ENCODE assay signal across 18 cellular contexts in the genomic region with DNA sequence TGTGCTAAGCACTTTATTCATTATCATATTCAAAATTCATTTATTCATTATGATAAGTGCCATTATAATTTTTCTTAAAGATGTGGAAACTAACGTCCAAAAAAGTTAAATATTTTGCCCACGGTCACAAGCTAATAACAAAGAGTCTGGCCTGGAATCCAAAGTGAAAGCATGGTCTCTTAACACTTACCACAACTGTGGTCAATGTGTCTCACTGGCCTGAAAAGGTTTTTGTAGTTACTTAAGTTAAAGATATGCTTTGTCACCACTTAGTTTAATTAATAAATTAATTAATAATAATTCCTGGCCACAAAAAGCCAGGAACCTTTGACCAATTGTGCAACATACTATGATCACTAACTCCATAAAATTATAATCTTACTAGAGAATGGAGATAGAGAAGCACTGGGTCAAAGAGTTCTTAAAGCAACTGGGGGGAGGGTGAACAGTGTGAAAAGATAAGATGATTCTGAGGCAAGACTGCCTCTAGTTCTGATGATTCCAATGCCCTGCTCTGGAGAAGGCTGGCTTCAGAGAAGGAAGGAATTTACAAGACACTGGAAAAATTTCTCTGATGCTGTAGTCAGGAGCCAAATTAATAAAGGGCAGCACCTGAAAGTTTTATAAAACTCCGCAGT. TPM values are rescaled to one million over a fixed set of nuclear protein-coding genes. Genes with fewer than 3 reads are reported as not detected.
DNase-seq lines count a peak whose midpoint lies in the region; ATAC-seq, FAIRE-seq and TF ChIP-seq lines count a peak whose summit lies in the region.
"Had no signal": no experiment of that assay in that cellular context is flagged by ENCODE, and none has a peak within 500 bp of the region (broad histone marks: within the 10 kb centered on the region; RNA-seq: fewer than 3 reads in every experiment).

No MANE protein-coding gene starts in this region.

- H3K9me3 ChIP-seq in breast epithelium (no peaks in the 10 kb centered on the region), K562 (replicated peaks; ENCODE audit: control insufficient read depth, insufficient read depth, low read depth, low read length) (no peaks in the 10 kb centered on the region), mesenchymal stem cell (ENCODE audit: control insufficient read depth, low read length) (no peaks in the 10 kb centered on the region), thoracic aorta (no peaks in the 10 kb centered on the region)
- H3K9me3 ChIP-seq: SJCRH30, spleen had no signal

- TF ChIP-seq CTCF in breast epithelium (IDR thresholded peaks at IDR 0.05), result no peak
- TF ChIP-seq CTCF in MCF 10A (IDR thresholded peaks at IDR 0.05; ENCODE audit: unreplicated experiment), result no peak
- TF ChIP-seq CTCF in K562 (IDR thresholded peaks at IDR 0.05 in 2 of 3, conservative IDR thresholded peaks at IDR 0.05 in 1 of 3; ENCODE audit: insufficient read depth in 2 of 3, low read depth in 1 of 3, low read length in 3 of 3), result no peak
- TF ChIP-seq CTCF in thoracic aorta (IDR thresholded peaks at IDR 0.05), result no peak
- no peak for TF ChIP-seq CTCF in GM10266 (IDR thresholded peaks at IDR 0.05; ENCODE audit: control insufficient read depth, insufficient read depth, low read depth, missing control alignments)

- H3K4me1 Mint-ChIP-seq in MCF 10A (ENCODE audit: insufficient read depth, unreplicated experiment), result peaks cover 9% of the 10 kb centered on the region

- H3K18ac ChIP-seq in mesenchymal stem cell (ENCODE audit: low read depth in 1 of 2, low read length in 2 of 2), result peak overlapping the region in 1 of 2 experiments; percentile 42

- POLR2A ChIA-PET in MCF 10A (lab: Yijun Ruan, JAX) (interaction anchor here (0.7 to 15.9 kb wide), 8 partner anchors 11 to 85 kb away, joined by 3 to 270 read pairs (median 7); a partner anchor contains a TSS), K562 (lab: Yijun Ruan, JAX) (interaction anchor here (0.6 to 1.1 kb wide), 4 partner anchors 9 to 831 kb away, joined by 3 to 5 read pairs (median 3); no protein-coding TSS in a partner anchor)

- H2AFZ ChIP-seq in K562 (ENCODE audit: low read depth, low read length) (no peak overlapping the region), mesenchymal stem cell (ENCODE audit: low read depth, low read length) (no peak overlapping the region)

- no peak overlapping the region for H2BK120ac ChIP-seq in mesenchymal stem cell (ENCODE audit: low read depth, low read length)

- H4K91ac ChIP-seq in mesenchymal stem cell (ENCODE audit: low read length), result no peak overlapping the region

- no peak for TF ChIP-seq POLR2A in breast epithelium (IDR thresholded peaks at IDR 0.05)
- no peak for TF ChIP-seq POLR2A in K562 (conservative IDR thresholded peaks at IDR 0.05)

- no peaks in the 10 kb centered on the region for H3K9me3 Mint-ChIP-seq in MCF 10A (ENCODE audit: unreplicated experiment)
- H3K9me3 Mint-ChIP-seq: activated CD4-positive, alpha-beta memory T cell treated with anti-CD3 and anti-CD28 coated beads, Interleukin-2, amount 10 ng/mL, durations not matched to agents 7 days and 5 days; activated naive CD8-positive, alpha-beta T cell treated with anti-CD3 and anti-CD28 coated beads, Interleukin-2, amount 50 U/mL, for 24 hours; activated T-cell treated with anti-CD3 and anti-CD28 coated beads, Interleukin-2, amount 50 U/mL, for 72 hours had no signal

- no peak overlapping the region for H3K4me3 Mint-ChIP-seq in MCF 10A (ENCODE audit: unreplicated experiment)
- H3K4me3 Mint-ChIP-seq: activated CD4-positive, alpha-beta memory T cell treated with anti-CD3 and anti-CD28 coated beads, Interleukin-2, amount 10 ng/mL, durations not matched to agents 7 days and 5 days; activated naive CD8-positive, alpha-beta T cell treated with anti-CD3 and anti-CD28 coated beads, Interleukin-2, amount 50 U/mL, for 24 hours; activated T-cell treated with anti-CD3 and anti-CD28 coated beads, Interleukin-2, amount 50 U/mL, for 72 hours; IgD-negative memory B cell had no signal

- no peak overlapping the region for H3K4ac ChIP-seq in mesenchymal stem cell (ENCODE audit: low read depth in 1 of 2, low read length in 2 of 2)

- no peaks in the 10 kb centered on the region for H3K27me3 ChIP-seq in breast epithelium
- no peaks in the 10 kb centered on the region for H3K27me3 ChIP-seq in K562 (ENCODE audit: control insufficient read depth in 2 of 2, insufficient read depth in 2 of 2, low read length in 2 of 2)
- no peaks in the 10 kb centered on the region for H3K27me3 ChIP-seq in mesenchymal stem cell (ENCODE audit: control insufficient read depth in 1 of 2, insufficient read depth in 1 of 2, low read length in 2 of 2)
- no peaks in the 10 kb centered on the region for H3K27me3 ChIP-seq in thoracic aorta (replicated peaks; ENCODE audit: insufficient read depth)
- H3K27me3 ChIP-seq: SJCRH30, spleen had no signal

- no peaks in the 10 kb centered on the region for H3K27me3 Mint-ChIP-seq in MCF 10A (ENCODE audit: insufficient read depth, unreplicated experiment)
- H3K27me3 Mint-ChIP-seq: activated CD4-positive, alpha-beta memory T cell treated with anti-CD3 and anti-CD28 coated beads, Interleukin-2, amount 10 ng/mL, durations not matched to agents 7 days and 5 days; activated naive CD8-positive, alpha-beta T cell treated with anti-CD3 and anti-CD28 coated beads, Interleukin-2, amount 50 U/mL, for 24 hours; IgD-negative memory B cell had no signal

- peak overlapping the region; percentile 88 for H2AK5ac ChIP-seq in mesenchymal stem cell (ENCODE audit: low read length, severe bottlenecking)

- no TSS peak for BruUV-seq in MCF 10A (replicated peaks; lab: Mats Ljungman, UMichigan)
- no TSS peak for BruUV-seq in K562 (replicated peaks; lab: Mats Ljungman, UMichigan)

- no peak overlapping the region for H3K23ac ChIP-seq in mesenchymal stem cell (ENCODE audit: low read length in 2 of 2)

- H3K4me3 ChIP-seq in breast epithelium, result no peak overlapping the region
- H3K4me3 ChIP-seq in K562, result no peak overlapping the region
- H3K4me3 ChIP-seq in mesenchymal stem cell (ENCODE audit: insufficient read depth in 1 of 2, low read depth in 1 of 2, low read length in 2 of 2), result no peak overlapping the region
- no peak overlapping the region for H3K4me3 ChIP-seq in thoracic aorta
- H3K4me3 ChIP-seq: SJCRH30, spleen had no signal

- no peak for TF ChIP-seq EP300 in K562 (IDR thresholded peaks at IDR 0.05; ENCODE audit: low read length)

- intact Hi-C loops in breast epithelium (cut with DNase I; ENCODE audit: low total_unique reads) (loop anchor here (5.0 to 10.0 kb wide), 2 partner anchors 133 to 876 kb away; no protein-coding TSS in a partner anchor), MCF 10A (cut with micrococcal nuclease) (no loop called here), K562 (cut with micrococcal nuclease) (no loop called here)

- H2BK12ac ChIP-seq in mesenchymal stem cell (ENCODE audit: low read length in 2 of 2), result no peak overlapping the region

- ATAC-seq in K562 (peak; percentile 39; the same call in 2 of the 3 replicates), thoracic aorta (ENCODE audit: insufficient number of reproducible peaks, low FRiP score, low read depth) (no peak), HG02938 (IDR thresholded peaks at IDR 0.05; ENCODE audit: unreplicated experiment) (no peak), GM18867 (IDR thresholded peaks at IDR 0.05; ENCODE audit: unreplicated experiment) (no peak)
- ATAC-seq: activated naive CD8-positive, alpha-beta T cell treated with anti-CD3 and anti-CD28 coated beads, Interleukin-2, amount 50 U/mL, for 24 hours; activated T-cell treated with anti-CD3 and anti-CD28 coated beads, Interleukin-2, amount 50 U/mL, for 72 hours; stimulated activated naive CD8-positive, alpha-beta T cell treated with anti-CD3 and anti-CD28 coated beads, Interleukin-15, Interleukin-2, amounts not matched to agents 100 U/mL and 50 U/mL, for 24 hours had no signal

- no peaks in the 10 kb centered on the region for H3K9me1 ChIP-seq in K562 (ENCODE audit: control insufficient read depth, insufficient read depth, low read length)

- peaks cover 18% of the 10 kb centered on the region for H3K79me1 ChIP-seq in mesenchymal stem cell (replicated peaks; ENCODE audit: low read length, poor library complexity, severe bottlenecking)

- no peak overlapping the region for H4K8ac ChIP-seq in mesenchymal stem cell (ENCODE audit: low read length)

- CTCF ChIA-PET in MCF 10A (lab: Yijun Ruan, JAX) (interaction anchor here (3.8 kb wide), 1 partner anchor 35 kb away, joined by 32 read pairs; a partner anchor contains a TSS), K562 (lab: Yijun Ruan, JAX; ENCODE audit: low intra/inter-chr PET ratio) (no interaction called here)

- peaks cover 39% of the 10 kb centered on the region for H4K20me1 ChIP-seq in K562 (replicated peaks; ENCODE audit: control insufficient read depth, insufficient read depth, low read length)

- H3K79me2 ChIP-seq in K562 (ENCODE audit: control insufficient read depth, insufficient read depth, low read length), result peaks cover 87% of the 10 kb centered on the region

- DNase-seq in breast epithelium (ENCODE audit: low spot score in 2 of 2), result no peak
- no peak for DNase-seq in MCF 10A (ENCODE audit: unreplicated experiment)
- no peak for DNase-seq in K562 (ENCODE audit: extremely low read depth in 1 of 4, low spot score in 3 of 4)
- peak; percentile 35 for DNase-seq in mesenchymal stem cell
- no peak for DNase-seq in thoracic aorta (ENCODE audit: low spot score)
- no peak for DNase-seq in GM10266 (ENCODE audit: extremely low spot score)
- DNase-seq: activated CD4-positive, alpha-beta memory T cell treated with anti-CD3 and anti-CD28 coated beads, Interleukin-2, amount 10 ng/mL, durations not matched to agents 7 days and 5 days; activated naive CD8-positive, alpha-beta T cell treated with anti-CD3 and anti-CD28 coated beads, Interleukin-2, amount 50 U/mL, for 24 hours; activated T-cell treated with anti-CD3 and anti-CD28 coated beads, Interleukin-2, amount 50 U/mL, for 72 hours; cortex of kidney; DND-41; NCI-H1048; SJCRH30; spleen; stimulated activated naive CD8-positive, alpha-beta T cell treated with anti-CD3 and anti-CD28 coated beads, Interleukin-15, Interleukin-2, amounts not matched to agents 100 U/mL and 50 U/mL, for 24 hours had no signal

- H3K4me1 ChIP-seq in breast epithelium, result peaks cover 2 to 27% of the 10 kb centered on the region in 2 donors
- peaks cover 10 to 49% of the 10 kb centered on the region in 2 experiments for H3K4me1 ChIP-seq in K562 (replicated peaks in 1 of 2; ENCODE audit: control insufficient read depth in 2 of 2, insufficient read depth in 2 of 2, low read length in 2 of 2)
- H3K4me1 ChIP-seq in mesenchymal stem cell (ENCODE audit: control insufficient read depth, insufficient read depth, low read depth, low read length), result peaks cover 15% of the 10 kb centered on the region
- H3K4me1 ChIP-seq in thoracic aorta (ENCODE audit: control insufficient read depth in 1 of 2, low read depth in 2 of 2), result peaks cover 74 to 92% of the 10 kb centered on the region in 2 donors

- WGBS in K562 (ENCODE audit: insufficient coverage, low coverage, missing lambda C conversion rate), result 74% methylated on average over 3 of the region's 3 CpGs
- WGBS in mesenchymal stem cell, result 91% methylated on average over 3 of the region's 3 CpGs

- peaks cover 24% of the 10 kb centered on the region for H3K36me3 Mint-ChIP-seq in MCF 10A (ENCODE audit: insufficient read depth, unreplicated experiment)
- H3K36me3 Mint-ChIP-seq: IgD-negative memory B cell had no signal

- H3K27ac ChIP-seq in breast epithelium (peak overlapping the region; percentile 15 to 71), K562 (ENCODE audit: extremely low read depth, low read depth, low read length) (no peak overlapping the region), mesenchymal stem cell (ENCODE audit: low read length, poor library complexity, severe bottlenecking) (no peak overlapping the region), thoracic aorta (peak overlapping the region; percentile 3 to 74)

- no peak overlapping the region for H2BK5ac ChIP-seq in mesenchymal stem cell (ENCODE audit: low read depth, low read length, poor library complexity, severe bottlenecking)

- H3K4me2 ChIP-seq in K562 (ENCODE audit: insufficient read depth, low read length) (no peak overlapping the region), mesenchymal stem cell (ENCODE audit: low read length, poor library complexity, severe bottlenecking) (no peak overlapping the region)

- no peak overlapping the region for H2BK15ac ChIP-seq in mesenchymal stem cell (ENCODE audit: low read depth, poor library complexity, severe bottlenecking)

- H3K14ac ChIP-seq in mesenchymal stem cell (ENCODE audit: low read length in 2 of 2), result no peak overlapping the region

- no peak overlapping the region for H3K27ac Mint-ChIP-seq in MCF 10A (ENCODE audit: low read depth, unreplicated experiment)
- H3K27ac Mint-ChIP-seq: activated CD4-positive, alpha-beta memory T cell treated with anti-CD3 and anti-CD28 coated beads, Interleukin-2, amount 10 ng/mL, durations not matched to agents 7 days and 5 days; activated naive CD8-positive, alpha-beta T cell treated with anti-CD3 and anti-CD28 coated beads, Interleukin-2, amount 50 U/mL, for 24 hours; activated T-cell treated with anti-CD3 and anti-CD28 coated beads, Interleukin-2, amount 50 U/mL, for 72 hours; IgD-negative memory B cell had no signal

- H3K36me3 ChIP-seq in breast epithelium (no peaks in the 10 kb centered on the region), K562 (ENCODE audit: control insufficient read depth, insufficient read depth, low read length) (peaks cover 3% of the 10 kb centered on the region; the same call in 2 of the 3 replicates), mesenchymal stem cell (ENCODE audit: control insufficient read depth in 1 of 2, insufficient read depth in 2 of 2, low read depth in 1 of 2, low read length in 2 of 2) (peaks cover 4 to 10% of the 10 kb centered on the region in 2 experiments), thoracic aorta (no peaks in the 10 kb centered on the region)
- H3K36me3 ChIP-seq: SJCRH30 had no signal

- no peak for TF ChIP-seq RAD21 in K562 (CRISPR knock-in tag; conservative IDR thresholded peaks at IDR 0.05 in 1 of 2, IDR thresholded peaks at IDR 0.05 in 1 of 2)

- no peak for FAIRE-seq in K562 (lab: Jason Lieb, UNC)

- in situ Hi-C loops in K562 (cut with MboI), result no loop called here

- H3K9ac ChIP-seq in K562 (ENCODE audit: insufficient read depth in 1 of 2, low read depth in 2 of 2, low read length in 2 of 2) (no peak overlapping the region), mesenchymal stem cell (ENCODE audit: low read length) (peak overlapping the region; percentile 8)

RNA-seq across cellular contexts. Expression of a gene that starts 32.7 kb away (rescaled TPM):
- 100 to 1,000 TPM in 2 of 3 donors, 10 to 100 TPM in 1; 82.1 to 107 (median 104) TPM for total RNA-seq in breast epithelium
- total RNA-seq in MCF 10A (2022), result 71.0 and 78.9 TPM in 2 replicates
- 75.1 and 77.9 TPM in 2 replicates for total RNA-seq in K562 (2011; cell fraction: chromatin; rRNA removed; ENCODE audit: low replicate concordance)
- total RNA-seq in K562 (2011; cell fraction: nucleolus; rRNA removed), result 51.0 and 53.4 TPM in 2 replicates
- total RNA-seq in K562 (2011; cell fraction: nucleoplasm; rRNA removed), result 69.2 and 77.4 TPM in 2 replicates
- 19.1 and 19.2 TPM in 2 replicates for total RNA-seq in K562 (2014; rRNA removed)
- 23.2 and 25.5 TPM in 2 replicates for total RNA-seq in K562 (2014; rRNA removed; fragmentation: Illumina TruSeq; extraction: Trizol)
- total RNA-seq in K562 (2015; rRNA removed; fragmentation: Illumina TruSeq; extraction: Trizol), result 37.3 and 41.0 TPM in 2 replicates
- total RNA-seq in K562 (2021), result 21.2 and 21.6 TPM in 2 replicates
- 21.7 and 34.0 TPM in 2 replicates for polyA plus RNA-seq in K562 (2011; rRNA removed)
- 12.4 and 16.3 TPM in 2 replicates for polyA plus RNA-seq in K562 (2011; cell fraction: cytosol; rRNA removed)
- 46.3 and 54.5 TPM in 2 replicates for polyA plus RNA-seq in K562 (2011; cell fraction: nucleus; rRNA removed)
- polyA plus RNA-seq in K562 (2012), result 26.6 and 42.1 TPM in 2 replicates
- 47.7 and 48.5 TPM in 2 replicates for polyA plus RNA-seq in K562 (2014; fragmentation: Illumina TruSeq; extraction: Trizol)
- 10 to 100 TPM in 1 of 2 experiments, 1 to 10 TPM in 1; 9.6 to 10.1 TPM for polyA plus RNA-seq in K562 (2014; fragmentation: Nextera tagmentation; extraction: Ambion mirVana)
- polyA plus RNA-seq in K562 (2014; rRNA removed), result 17.5 and 23.6 TPM in 2 replicates
- 26.9 and 28.7 TPM in 2 replicates for polyA minus RNA-seq in K562 (2011; rRNA and poly(A)+ RNA removed)
- 11.0 and 11.5 TPM in 2 replicates for polyA minus RNA-seq in K562 (2011; cell fraction: cytosol; rRNA and poly(A)+ RNA removed)
- polyA minus RNA-seq in K562 (2011; cell fraction: nucleus; rRNA and poly(A)+ RNA removed), result 23.7 and 38.7 TPM in 2 replicates
- polyA plus RNA-seq in mesenchymal stem cell (2013, experiment 1 of 2), result 177 TPM
- 174 TPM for polyA plus RNA-seq in mesenchymal stem cell (2013, experiment 2 of 2)
- 100 to 1,000 TPM; 247 to 250 TPM for total RNA-seq in thoracic aorta

Comparison
In these comparisons a context has a peak if more than half of its experiments do, and no peak if none do; other contexts are left out.
1. H3K27ac ChIP-seq: peak in breast epithelium (2 of 2) and thoracic aorta (2 of 2); none in K562 (single experiment) and mesenchymal stem cell (single experiment).